In genomic region chr20:38604873-38605303, GRCh38 we compare ENCODE assay signal across 1 cellular context.
TF ChIP-seq lines count a peak whose summit lies in the region.

No MANE protein-coding gene starts in this region.

TF ChIP-seq in endothelial cell of umbilical vein, 7 proteins besides CTCF, POLR2A, EP300 and RAD21:
- no peak for TF ChIP-seq EZH2 (IDR thresholded peaks at IDR 0.05; ENCODE audit: borderline replicate concordance, low read depth, low read length, severe bottlenecking)
- TF ChIP-seq JUN (IDR thresholded peaks at IDR 0.05; ENCODE audit: borderline replicate concordance, insufficient read depth, insufficient read length, low read depth): peak; percentile 21
- TF ChIP-seq POLR2AphosphoS5 (IDR thresholded peaks at IDR 0.05; ENCODE audit: insufficient read depth, low read depth, low read length): no peak
- no peak for TF ChIP-seq GATA2 (IDR thresholded peaks at IDR 0.05; ENCODE audit: insufficient read depth, insufficient read length, low read depth, low read length)
- TF ChIP-seq MAX (IDR thresholded peaks at IDR 0.05; ENCODE audit: insufficient read depth, insufficient read length): no peak
- TF ChIP-seq FOS (IDR thresholded peaks at IDR 0.05; ENCODE audit: borderline replicate concordance, insufficient read depth, low read length): peak; percentile 55
- TF ChIP-seq MYC (IDR thresholded peaks at IDR 0.05; ENCODE audit: low read depth, low read length): no peak
